ENCODE assay signal across 8 cellular contexts in the genomic region with DNA sequence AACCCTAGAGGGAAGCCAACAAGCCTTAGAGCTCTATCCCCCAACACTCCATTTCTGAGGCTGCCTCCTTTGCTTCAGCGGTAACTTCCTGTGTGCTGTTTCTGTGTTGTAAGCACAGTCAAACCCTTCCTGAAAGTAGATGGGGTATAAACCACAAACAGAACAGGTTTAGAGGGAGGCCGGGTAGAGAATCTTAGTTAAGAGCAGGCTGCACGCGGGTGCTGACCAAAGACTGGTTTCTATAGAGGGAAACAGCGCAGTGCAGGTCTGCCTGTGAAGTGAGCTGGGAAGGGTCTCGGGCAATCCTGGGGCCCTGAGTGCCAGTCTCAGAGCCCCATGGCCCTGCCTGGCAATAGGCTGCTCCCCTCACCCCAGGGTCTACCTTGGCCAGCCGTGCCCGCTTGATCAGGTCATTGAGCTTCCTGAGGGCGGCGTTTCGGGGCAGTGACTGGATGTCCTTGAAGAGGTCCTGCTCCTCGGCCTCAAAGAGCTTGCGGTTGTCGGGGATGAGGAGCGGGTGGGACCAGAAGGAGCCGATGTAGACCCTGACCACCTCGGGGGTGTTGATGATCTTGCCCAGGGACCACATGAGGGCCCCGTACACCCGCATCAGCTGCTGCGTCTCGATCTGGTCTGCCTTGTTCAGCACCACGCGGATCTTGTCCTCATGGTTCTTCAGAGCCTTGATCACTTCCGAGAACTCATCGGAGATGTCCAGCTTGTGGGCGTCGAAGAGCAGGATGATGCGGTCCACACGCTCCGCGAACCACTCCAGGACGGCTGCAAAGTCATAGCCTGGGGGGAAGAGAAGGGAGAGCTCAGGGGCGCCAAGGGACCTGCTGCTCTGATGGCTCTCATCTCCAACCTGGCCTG. TPM values are rescaled to one million over a fixed set of nuclear protein-coding genes. Genes with fewer than 3 reads are reported as not detected.
DNase-seq lines count a peak whose midpoint lies in the region; ATAC-seq and TF ChIP-seq lines count a peak whose summit lies in the region.

No MANE protein-coding gene starts in this region.

- peak overlapping the region; percentile 96 for H3K27ac Mint-ChIP-seq in activated CD4-positive, alpha-beta memory T cell treated with anti-CD3 and anti-CD28 coated beads for 36 hours
- peak overlapping the region; percentile 95 to 96 for H3K27ac Mint-ChIP-seq in natural killer cell

- H3K36me3 Mint-ChIP-seq in activated CD4-positive, alpha-beta memory T cell treated with anti-CD3 and anti-CD28 coated beads for 36 hours: peaks cover 51% of the 10 kb centered on the region
- H3K36me3 Mint-ChIP-seq in natural killer cell: no peaks in the 10 kb centered on the region

- H3K9me3 Mint-ChIP-seq in activated CD4-positive, alpha-beta memory T cell treated with anti-CD3 and anti-CD28 coated beads for 36 hours: no peaks in the 10 kb centered on the region
- H3K9me3 Mint-ChIP-seq in natural killer cell: no peaks in the 10 kb centered on the region

- ATAC-seq in GM19452 (IDR thresholded peaks at IDR 0.05; ENCODE audit: unreplicated experiment): peak; percentile 62
- ATAC-seq in HG03457 (IDR thresholded peaks at IDR 0.05; ENCODE audit: unreplicated experiment): peak; percentile 50
- ATAC-seq in natural killer cell: peak; percentile 43 to 74 (median 68)

- H4K20me1 ChIP-seq in hepatocyte (ENCODE audit: insufficient read depth, poor library complexity, severe bottlenecking): peaks cover 4% of the 10 kb centered on the region

- peaks cover 49% of the 10 kb centered on the region for H3K4me1 ChIP-seq in hepatocyte (ENCODE audit: insufficient read depth)

- intact Hi-C loops in activated CD4-positive, alpha-beta memory T cell treated with anti-CD3 and anti-CD28 coated beads for 36 hours (cut with micrococcal nuclease): loop anchor here (1.0 to 2.0 kb wide), 3 partner anchors 10 to 257 kb away; partner anchors contain the start of genes EHD1 and ZNHIT2
- intact Hi-C loops in natural killer cell (cut with micrococcal nuclease): loop anchor here (1.0 kb wide), 2 partner anchors 8 to 21 kb away; no protein-coding TSS in a partner anchor

- POLR2A ChIA-PET in activated CD4-positive, alpha-beta memory T cell treated with anti-CD3 and anti-CD28 coated beads for 36 hours (lab: Charles Lee): interaction anchor here (1.0 to 20.4 kb wide), 13 partner anchors 9 to 563 kb away, joined by 3 to 460 read pairs (median 5); partner anchors contain the start of genes ARL2, DPF2, EHD1 and FAU

- H3K79me2 ChIP-seq in hepatocyte: peaks cover 77% of the 10 kb centered on the region

- H2AFZ ChIP-seq in hepatocyte: no peak overlapping the region

- TF ChIP-seq CTCF in natural killer cell (IDR thresholded peaks at IDR 0.05): no peak
- TF ChIP-seq CTCF in hepatocyte (IDR thresholded peaks at IDR 0.05; ENCODE audit: poor library complexity): no peak

- H3K9me3 ChIP-seq in hepatocyte (ENCODE audit: low read depth): no peaks in the 10 kb centered on the region

- H3K36me3 ChIP-seq in hepatocyte (replicated peaks; ENCODE audit: insufficient read depth, low read depth): no peaks in the 10 kb centered on the region

- H3K27ac ChIP-seq in hepatocyte: no peak overlapping the region

- no peak overlapping the region for H3K4me3 ChIP-seq in hepatocyte

- 95% methylated on average over 33 of the region's 33 CpGs for WGBS in hepatocyte (ENCODE audit: low lambda C conversion rate, missing lambda C conversion rate)

- H3K4me1 Mint-ChIP-seq in activated CD4-positive, alpha-beta memory T cell treated with anti-CD3 and anti-CD28 coated beads for 36 hours (ENCODE audit: low read depth): peaks cover 92% of the 10 kb centered on the region
- H3K4me1 Mint-ChIP-seq in natural killer cell: peaks cover 55 to 86% of the 10 kb centered on the region in 2 donors

- CTCF ChIA-PET in activated CD4-positive, alpha-beta memory T cell treated with anti-CD3 and anti-CD28 coated beads for 36 hours (lab: Charles Lee): interaction anchor here (0.6 to 29.1 kb wide), 6 partner anchors 7 to 262 kb away, joined by 3 to 1198 read pairs (median 23); partner anchors contain the start of genes ARL2, CDC42BPG, EHD1 and FAU

- H3K27me3 Mint-ChIP-seq in activated CD4-positive, alpha-beta memory T cell treated with anti-CD3 and anti-CD28 coated beads for 36 hours: no peaks in the 10 kb centered on the region
- no peaks in the 10 kb centered on the region for H3K27me3 Mint-ChIP-seq in natural killer cell (ENCODE audit: low read depth in 2 of 2)

- DNase-seq in G401 (ENCODE audit: low spot score): peak; percentile 11
- DNase-seq in activated CD4-positive, alpha-beta memory T cell treated with anti-CD3 and anti-CD28 coated beads for 36 hours: peak; percentile 86
- no peak for DNase-seq in natural killer cell
- DNase-seq in NCI-H345 (lab: John Stamatoyannopoulos, UW): no peak
- DNase-seq in hepatocyte (ENCODE audit: low spot score): no peak
- DNase-seq in hypothalamus (lab: John Stamatoyannopoulos, UW): no peak

- H3K27me3 ChIP-seq in hepatocyte: no peaks in the 10 kb centered on the region

- H3K4me3 Mint-ChIP-seq in activated CD4-positive, alpha-beta memory T cell treated with anti-CD3 and anti-CD28 coated beads for 36 hours: peak overlapping the region; percentile 72
- peak overlapping the region; percentile 88 for H3K4me3 Mint-ChIP-seq in natural killer cell

- no peak overlapping the region for H3K4me2 ChIP-seq in hepatocyte

- H3K9me2 ChIP-seq in hepatocyte (replicated peaks; ENCODE audit: insufficient read depth): no peaks in the 10 kb centered on the region

- in situ Hi-C loops in G401 (cut with HindIII; ENCODE audit: low sequenced_read_pairs): loop anchor here (10.0 kb wide), 1 partner anchor 85 kb away; the partner anchor contains the start of gene SF1

RNA-seq across cellular contexts. Expression of gene CDC42BPG, which starts 15.3 kb away (rescaled TPM):
- total RNA-seq in G401 (2014; rRNA removed; shearing (Covaris generic)): 1.6 and 2.3 TPM in 2 replicates
- under 1 TPM; 0.39 to 0.69 TPM for total RNA-seq in activated CD4-positive, alpha-beta memory T cell treated with anti-CD3 and anti-CD28 coated beads for 36 hours
- total RNA-seq in natural killer cell (10 to 100 TPM in 2 of 3 donors, 1 to 10 TPM in 1; 8.2 to 12.7 (median 10.7) TPM), hepatocyte (6.5 and 8.4 TPM in 2 replicates)
- 3.1 and 5.5 TPM in 2 replicates for polyA plus RNA-seq in hepatocyte

RNA-seq across cellular contexts. Expression of gene EHD1, which starts 18.6 kb away (rescaled TPM):
- 25.3 and 32.4 TPM in 2 replicates for total RNA-seq in G401 (2014; rRNA removed; shearing (Covaris generic))
- 100 to 1,000 TPM; 103 to 113 TPM for total RNA-seq in activated CD4-positive, alpha-beta memory T cell treated with anti-CD3 and anti-CD28 coated beads for 36 hours
- total RNA-seq in natural killer cell: 100 to 1,000 TPM; 218 to 246 (median 225) TPM
- 44.8 and 52.4 TPM in 2 replicates for total RNA-seq in hepatocyte
- polyA plus RNA-seq in hepatocyte: 66.6 and 69.5 TPM in 2 replicates

RNA-seq across cellular contexts. Expression of gene MEN1, which starts 49.4 kb away (rescaled TPM):
- total RNA-seq in G401 (2014; rRNA removed; shearing (Covaris generic)): 12.3 and 13.9 TPM in 2 replicates
- total RNA-seq in activated CD4-positive, alpha-beta memory T cell treated with anti-CD3 and anti-CD28 coated beads for 36 hours: 10 to 100 TPM; 31.3 to 32.2 TPM
- 10 to 100 TPM; 29.3 to 42.2 (median 32.2) TPM for total RNA-seq in natural killer cell
- total RNA-seq in hepatocyte: 14.1 and 18.6 TPM in 2 replicates
- 49.1 and 49.9 TPM in 2 replicates for polyA plus RNA-seq in hepatocyte

RNA-seq across cellular contexts. Expression of gene MAP4K2, which starts 56.8 kb away (rescaled TPM):
- 24.7 and 26.6 TPM in 2 replicates for total RNA-seq in G401 (2014; rRNA removed; shearing (Covaris generic))
- total RNA-seq in activated CD4-positive, alpha-beta memory T cell treated with anti-CD3 and anti-CD28 coated beads for 36 hours: 10 to 100 TPM; 83.3 to 85.8 TPM
- 10 to 100 TPM; 38.3 to 40.6 (median 38.7) TPM for total RNA-seq in natural killer cell
- 7.8 and 23.5 TPM in 2 replicates for total RNA-seq in hepatocyte
- 9.0 and 13.2 TPM in 2 replicates for polyA plus RNA-seq in hepatocyte

RNA-seq across cellular contexts. Expression of gene ATG2A, which starts 57.2 kb away (rescaled TPM):
- total RNA-seq in G401 (2014; rRNA removed; shearing (Covaris generic)): 15.8 and 20.5 TPM in 2 replicates
- total RNA-seq in activated CD4-positive, alpha-beta memory T cell treated with anti-CD3 and anti-CD28 coated beads for 36 hours: 10 to 100 TPM; 20.2 to 20.5 TPM
- total RNA-seq in natural killer cell (100 to 1,000 TPM; 165 to 321 (median 259) TPM), hepatocyte (16.4 and 18.1 TPM in 2 replicates)
- 11.7 and 17.0 TPM in 2 replicates for polyA plus RNA-seq in hepatocyte

Comparison
In these comparisons a context has a peak if more than half of its experiments do, and no peak if none do; other contexts are left out.
1. DNase-seq: peak in G401 (single experiment) and activated CD4-positive, alpha-beta memory T cell treated with anti-CD3 and anti-CD28 coated beads for 36 hours (single experiment); none in natural killer cell (single experiment), NCI-H345 (single experiment), hepatocyte (single experiment) and hypothalamus (0 of 51).
2. Peak in every context shown above with its lines, with median percentiles within 50 percentile points of each other: ATAC-seq.